8 cellular contexts compared by ENCODE assay signal in genomic region chr12:67068773-67069450, GRCh38.
DNase-seq lines count a peak whose midpoint lies in the region; ATAC-seq and TF ChIP-seq lines count a peak whose summit lies in the region.

No MANE protein-coding gene starts in this region.

- TF ChIP-seq CTCF in astrocyte of the cerebellum (IDR thresholded peaks at IDR 0.05; ENCODE audit: low read depth, low read length, missing control alignments): peak; percentile 7

- peak; percentile 38 for ATAC-seq in GM19463 (IDR thresholded peaks at IDR 0.05; ENCODE audit: unreplicated experiment)

- DNase-seq in COLO668 (lab: John Stamatoyannopoulos, UW; ENCODE audit: unreplicated experiment) (peak; percentile 85), HPDE6-E6E7 (ENCODE audit: extremely low spot score) (peak; percentile 56), SK-MEL-5 (ENCODE audit: low read depth, low spot score) (peak; percentile 14), astrocyte of the cerebellum (ENCODE audit: low read depth) (peak; percentile 6), foreskin melanocyte (no peak)
- peak; percentile 10 to 30 for DNase-seq in stimulated activated CD4-positive, alpha-beta T cell treated with anti-CD3 and anti-CD28 coated beads, Interleukin-15, amount 100 ng/mL, for 1 hour (ENCODE audit: low read depth in 1 of 2, low spot score in 1 of 2)

- H3K4me3 ChIP-seq in astrocyte of the cerebellum (ENCODE audit: low read depth, low read length) (peak overlapping the region; percentile 50), iPS-18c (ENCODE audit: insufficient read depth, low read depth, low read length) (peak overlapping the region; percentile 81)

- H3K9me3 ChIP-seq in iPS-18c (ENCODE audit: control insufficient read depth, insufficient read depth, low read length): no peaks in the 10 kb centered on the region

- in situ Hi-C loops in SK-MEL-5 (cut with HindIII; ENCODE audit: low pct_unique_long_range_greater_than_20kb, low sequenced_read_pairs): no loop called here
- in situ Hi-C loops in astrocyte of the cerebellum (cut with HindIII; ENCODE audit: low sequenced_read_pairs): no loop called here
